10 cellular contexts compared by ENCODE assay signal in genomic region chr1:150429805-150430204, GRCh38. TPM values are rescaled to one million over a fixed set of nuclear protein-coding genes. Genes with fewer than 3 reads are reported as not detected.
DNase-seq lines count a peak whose midpoint lies in the region; ATAC-seq, FAIRE-seq and TF ChIP-seq lines count a peak whose summit lies in the region.
"Had no signal": no experiment of that assay in that cellular context is flagged by ENCODE, and none has a peak within 500 bp of the region (broad histone marks: within the 10 kb centered on the region; RNA-seq: fewer than 3 reads in every experiment).

No MANE protein-coding gene starts in this region.

- H3K27me3 ChIP-seq in small intestine (ENCODE audit: control insufficient read depth in 2 of 2, insufficient read depth in 2 of 2, low read length in 2 of 2), result no peaks in the 10 kb centered on the region
- H3K27me3 ChIP-seq in ascending aorta, result no peaks in the 10 kb centered on the region
- H3K27me3 ChIP-seq: neutrophil had no signal

- H3K27ac ChIP-seq in small intestine (ENCODE audit: low read depth in 1 of 2, low read length in 1 of 2), result no peak overlapping the region
- H3K27ac ChIP-seq in ascending aorta, result no peak overlapping the region
- H3K27ac ChIP-seq: neutrophil had no signal

- H3K36me3 ChIP-seq in small intestine (ENCODE audit: control insufficient read depth in 2 of 2, insufficient read depth in 2 of 2, low read length in 2 of 2), result no peaks in the 10 kb centered on the region
- peaks cover 0 to 6% of the 10 kb centered on the region in 2 donors for H3K36me3 ChIP-seq in ascending aorta
- H3K36me3 ChIP-seq: neutrophil had no signal

- H3K4me3 ChIP-seq in small intestine (ENCODE audit: low read depth in 1 of 2, low read length in 2 of 2) (no peak overlapping the region), ascending aorta (no peak overlapping the region)

- no peaks in the 10 kb centered on the region for H3K4me1 Mint-ChIP-seq in activated T-cell treated with anti-CD3 and anti-CD28 coated beads, Interleukin-2, amount 50 U/mL, for 72 hours (ENCODE audit: low read depth)

- H3K36me3 Mint-ChIP-seq in activated T-cell treated with anti-CD3 and anti-CD28 coated beads, Interleukin-2, amount 50 U/mL, for 72 hours (ENCODE audit: insufficient read depth in 2 of 2), result peaks cover 3% of the 10 kb centered on the region in 2 donors

- WGBS in small intestine, 3 donors, result 44 to 55% (median 48%) methylated on average over 3 of the region's 3 CpGs

- no peak for DNase-seq in activated T-cell treated with anti-CD3 and anti-CD28 coated beads, Interleukin-2, amount 50 U/mL, for 72 hours
- DNase-seq in activated T-cell treated with anti-CD3 and anti-CD28 coated beads for 4 hours (no peak), NCI-H1694 treated with DMSO at 0.1 percent for 48 hours (lab: John Stamatoyannopoulos, UW) (peak; percentile 27), dermis microvascular lymphatic vessel endothelial cell (ENCODE audit: low read depth in 2 of 2) (peak; percentile 18 to 41), small intestine (peak; percentile 38), sciatic nerve (ENCODE audit: low spot score) (no peak), ascending aorta (ENCODE audit: low spot score in 2 of 2) (no peak)
- DNase-seq: cerebellar nuclear complex had no signal

- no peak overlapping the region for H3K4me3 Mint-ChIP-seq in activated T-cell treated with anti-CD3 and anti-CD28 coated beads, Interleukin-2, amount 50 U/mL, for 72 hours

- H3K27me3 Mint-ChIP-seq in activated T-cell treated with anti-CD3 and anti-CD28 coated beads, Interleukin-2, amount 50 U/mL, for 72 hours (ENCODE audit: low read depth), result no peaks in the 10 kb centered on the region

- peak overlapping the region; percentile 52 for H3K27ac Mint-ChIP-seq in activated T-cell treated with anti-CD3 and anti-CD28 coated beads, Interleukin-2, amount 50 U/mL, for 72 hours

- ATAC-seq in activated T-cell treated with anti-CD3 and anti-CD28 coated beads, Interleukin-2, amount 50 U/mL, for 72 hours (replicated peaks in 1 of 2), result no peak
- ATAC-seq in sciatic nerve, result no peak
- ATAC-seq in HG03025 (IDR thresholded peaks at IDR 0.05; ENCODE audit: low FRiP score, unreplicated experiment), result no peak

- H3K4me1 ChIP-seq in small intestine (ENCODE audit: control insufficient read depth in 2 of 2, insufficient read depth in 1 of 2, low read depth in 1 of 2, low read length in 1 of 2) (no peaks in the 10 kb centered on the region), ascending aorta (no peaks in the 10 kb centered on the region)

- no peaks in the 10 kb centered on the region for H3K9me3 Mint-ChIP-seq in activated T-cell treated with anti-CD3 and anti-CD28 coated beads, Interleukin-2, amount 50 U/mL, for 72 hours

- TF ChIP-seq CTCF in ascending aorta (IDR thresholded peaks at IDR 0.05), result peak in 1 of 3 experiments; percentile 12

- H3K9me3 ChIP-seq in small intestine (ENCODE audit: control insufficient read depth, low read depth), result no peaks in the 10 kb centered on the region
- H3K9me3 ChIP-seq in ascending aorta, result no peaks in the 10 kb centered on the region
- H3K9me3 ChIP-seq: neutrophil had no signal

- intact Hi-C loops in sciatic nerve (cut with DNase I) (no loop called here), ascending aorta (cut with DNase I) (no loop called here)

- no peak for FAIRE-seq in small intestine (lab: Jason Lieb, UNC)

RNA-seq across cellular contexts. Expression of gene TARS2, which starts 57.4 kb away (rescaled TPM):
- 10 to 100 TPM; 49.8 to 66.4 TPM for total RNA-seq in activated T-cell treated with anti-CD3 and anti-CD28 coated beads, Interleukin-2, amount 50 U/mL, for 72 hours
- 9.5 and 15.4 TPM in 2 replicates for total RNA-seq in dermis microvascular lymphatic vessel endothelial cell
- polyA plus RNA-seq in small intestine, result 10 to 100 TPM in 1 of 3 donors, 1 to 10 TPM in 2; 6.5 to 14.6 (median 7.8) TPM
- total RNA-seq in sciatic nerve, result 22.4 TPM
- total RNA-seq in ascending aorta, result 10.9 TPM

Comparison
In these comparisons a context has a peak if more than half of its experiments do, and no peak if none do; other contexts are left out.
1. DNase-seq: peak in NCI-H1694 treated with DMSO at 0.1 percent for 48 hours (single experiment), dermis microvascular lymphatic vessel endothelial cell (2 of 2) and small intestine (single experiment); none in activated T-cell treated with anti-CD3 and anti-CD28 coated beads, Interleukin-2, amount 50 U/mL, for 72 hours (0 of 2), activated T-cell treated with anti-CD3 and anti-CD28 coated beads for 4 hours (single experiment), sciatic nerve (single experiment) and ascending aorta (0 of 2).